Comparison of ENCODE assay signal across 9 cellular contexts in the genomic region with DNA sequence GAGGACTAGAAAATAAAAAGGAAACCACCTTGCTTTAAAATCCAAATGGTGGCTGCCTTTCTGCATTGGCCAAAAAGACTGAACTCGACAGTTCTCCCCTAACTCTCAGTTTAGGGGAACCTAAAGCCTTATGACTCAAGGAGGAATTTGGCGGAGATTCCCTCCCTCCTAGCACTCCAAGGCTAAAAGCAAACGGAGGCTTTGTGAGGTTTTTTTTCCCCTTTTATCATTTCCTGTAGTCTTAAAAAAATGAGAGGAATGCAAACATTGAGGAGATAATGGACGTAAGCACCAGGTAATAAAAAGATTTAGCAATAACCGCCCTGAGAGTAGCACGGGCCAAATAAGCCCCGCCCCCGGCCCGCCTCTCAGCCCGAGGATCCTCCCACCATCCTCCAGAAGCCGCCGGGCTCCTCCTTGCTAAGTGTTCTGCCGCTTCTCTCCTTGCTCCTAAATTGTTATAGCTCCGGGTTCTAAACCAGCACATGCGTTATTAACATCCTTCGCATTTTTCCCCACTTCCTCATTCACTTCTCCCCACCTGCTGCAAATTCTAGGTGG. TPM values are rescaled to one million over a fixed set of nuclear protein-coding genes. Genes with fewer than 3 reads are reported as not detected.
A peak's percentile ranks its signal among the peaks of the same experiment; 100 is the strongest.
DNase-seq lines count a peak whose midpoint lies in the region; ATAC-seq and TF ChIP-seq lines count a peak whose summit lies in the region.
"Had no signal": no experiment of that assay in that cellular context is flagged by ENCODE, and none has a peak within 500 bp of the region (broad histone marks: within the 10 kb centered on the region; RNA-seq: fewer than 3 reads in every experiment).

No MANE protein-coding gene starts in this region.

- no peak overlapping the region for H3K27ac ChIP-seq in CD4-positive, alpha-beta T cell (ENCODE audit: low read depth, low read length)
- H3K27ac ChIP-seq: HL-60 had no signal

- H3K27me3 Mint-ChIP-seq in CD4-positive, alpha-beta T cell, result peaks cover 42% of the 10 kb centered on the region
- H3K27me3 Mint-ChIP-seq in activated naive CD8-positive, alpha-beta T cell treated with anti-CD3 and anti-CD28 coated beads, Interleukin-2, amount 10 ng/mL, durations not matched to agents 7 days and 5 days, result peaks cover 56% of the 10 kb centered on the region

- no peaks in the 10 kb centered on the region for H3K9me3 ChIP-seq in CD4-positive, alpha-beta T cell (ENCODE audit: control insufficient read depth, low read length)

- no peak overlapping the region for H3K27ac Mint-ChIP-seq in CD4-positive, alpha-beta T cell
- H3K27ac Mint-ChIP-seq in activated naive CD8-positive, alpha-beta T cell treated with anti-CD3 and anti-CD28 coated beads, Interleukin-2, amount 10 ng/mL, durations not matched to agents 7 days and 5 days, result no peak overlapping the region

- peak overlapping the region; percentile 44 for H3K4me3 Mint-ChIP-seq in CD4-positive, alpha-beta T cell
- H3K4me3 Mint-ChIP-seq in activated naive CD8-positive, alpha-beta T cell treated with anti-CD3 and anti-CD28 coated beads, Interleukin-2, amount 10 ng/mL, durations not matched to agents 7 days and 5 days, result peak overlapping the region; percentile 41

- CTCF ChIA-PET in CD4-positive, alpha-beta T cell (lab: Charles Lee), result no interaction called here

- no peaks in the 10 kb centered on the region for H3K9me3 Mint-ChIP-seq in CD4-positive, alpha-beta T cell
- H3K9me3 Mint-ChIP-seq in activated naive CD8-positive, alpha-beta T cell treated with anti-CD3 and anti-CD28 coated beads, Interleukin-2, amount 10 ng/mL, durations not matched to agents 7 days and 5 days, result no peaks in the 10 kb centered on the region

- peaks cover 19% of the 10 kb centered on the region for H3K4me1 Mint-ChIP-seq in CD4-positive, alpha-beta T cell (ENCODE audit: low read depth)
- H3K4me1 Mint-ChIP-seq in activated naive CD8-positive, alpha-beta T cell treated with anti-CD3 and anti-CD28 coated beads, Interleukin-2, amount 10 ng/mL, durations not matched to agents 7 days and 5 days, result peaks cover 20% of the 10 kb centered on the region

- intact Hi-C loops in CD4-positive, alpha-beta T cell (cut with DNase I, micrococcal nuclease), result no loop called here
- intact Hi-C loops in left cardiac atrium (cut with DNase I), result no loop called here

- no peak for TF ChIP-seq CTCF in CD4-positive, alpha-beta T cell (IDR thresholded peaks at IDR 0.05)
- TF ChIP-seq CTCF in retinal pigment epithelial cell (conservative IDR thresholded peaks at IDR 0.05; ENCODE audit: low read depth, low read length), result no peak

- peaks cover 3% of the 10 kb centered on the region for H3K27me3 ChIP-seq in CD4-positive, alpha-beta T cell (ENCODE audit: control insufficient read depth, insufficient read depth, low read length)

- H3K36me3 Mint-ChIP-seq in CD4-positive, alpha-beta T cell (ENCODE audit: low read depth), result no peaks in the 10 kb centered on the region
- H3K36me3 Mint-ChIP-seq in activated naive CD8-positive, alpha-beta T cell treated with anti-CD3 and anti-CD28 coated beads, Interleukin-2, amount 10 ng/mL, durations not matched to agents 7 days and 5 days, result no peaks in the 10 kb centered on the region

- POLR2A ChIA-PET in CD4-positive, alpha-beta T cell (lab: Charles Lee), result no interaction called here
- POLR2A ChIA-PET in activated naive CD8-positive, alpha-beta T cell treated with anti-CD3 and anti-CD28 coated beads, Interleukin-2, amount 10 ng/mL, durations not matched to agents 7 days and 5 days (lab: Charles Lee), result interaction anchor here (0.6 kb wide), 1 partner anchor 204 kb away, joined by 3 read pairs; no protein-coding TSS in a partner anchor

- DNase-seq in CD4-positive, alpha-beta T cell, result peak; percentile 25 to 63 (median 42)
- DNase-seq in HS-27A (ENCODE audit: low read depth) (peak; percentile 87), left cardiac atrium (peak; percentile 83), retinal pigment epithelial cell (ENCODE audit: low read depth) (peak; percentile 50)
- no peak for DNase-seq in activated naive CD8-positive, alpha-beta T cell treated with anti-CD3 and anti-CD28 coated beads, Interleukin-2, amount 10 ng/mL, durations not matched to agents 7 days and 5 days

- H3K4me3 ChIP-seq in retinal pigment epithelial cell (ENCODE audit: low read length), result peak overlapping the region; percentile 7

- peak; percentile 56 for ATAC-seq in CD4-positive, alpha-beta T cell (ENCODE audit: poor library complexity)
- ATAC-seq in SK-N-SH treated with all-trans-retinoic acid at 6 μM for 48 hours, result peak; percentile 97
- ATAC-seq in activated naive CD8-positive, alpha-beta T cell treated with anti-CD3 and anti-CD28 coated beads, Interleukin-2, amount 10 ng/mL, durations not matched to agents 7 days and 5 days (ENCODE audit: low read depth), result peak; percentile 43
- ATAC-seq in left cardiac atrium, result peak; percentile 67 to 84
- no peak for ATAC-seq in GM21825 (IDR thresholded peaks at IDR 0.05; ENCODE audit: unreplicated experiment)
- no peak for ATAC-seq in GM18520 (IDR thresholded peaks at IDR 0.05; ENCODE audit: unreplicated experiment)

TF ChIP-seq in SK-N-SH treated with all-trans-retinoic acid at 6 μM for 48 hours, 23 proteins besides CTCF, POLR2A, EP300 and RAD21:
- peak; percentile 68 for TF ChIP-seq ISL1 (CRISPR knock-in tag; IDR thresholded peaks at IDR 0.05)
- no peak for TF ChIP-seq PPARA (CRISPR knock-in tag; IDR thresholded peaks at IDR 0.05; ENCODE audit: borderline replicate concordance)

RNA-seq across cellular contexts. Expression of gene KIFC3, which starts 5.8 kb away (rescaled TPM):
- total RNA-seq in CD4-positive, alpha-beta T cell, result not detected
- total RNA-seq in activated naive CD8-positive, alpha-beta T cell treated with anti-CD3 and anti-CD28 coated beads, Interleukin-2, amount 10 ng/mL, durations not matched to agents 7 days and 5 days, result 1 to 10 TPM; 1.1 to 1.9 TPM
- total RNA-seq in left cardiac atrium, result 10 to 100 TPM; 37.1 to 55.4 TPM

Comparison
In these comparisons a context has a peak if more than half of its experiments do, and no peak if none do; other contexts are left out.
1. ATAC-seq: peak in CD4-positive, alpha-beta T cell (single experiment), SK-N-SH treated with all-trans-retinoic acid at 6 μM for 48 hours (single experiment), activated naive CD8-positive, alpha-beta T cell treated with anti-CD3 and anti-CD28 coated beads, Interleukin-2, amount 10 ng/mL, durations not matched to agents 7 days and 5 days (single experiment) and left cardiac atrium (2 of 2); none in GM21825 (single experiment) and GM18520 (single experiment).
2. RNA of gene KIFC3, which starts 5.8 kb away (total RNA-seq): 37.1 to 55.4 TPM in left cardiac atrium; 1.1 to 1.9 TPM in activated naive CD8-positive, alpha-beta T cell treated with anti-CD3 and anti-CD28 coated beads, Interleukin-2, amount 10 ng/mL, durations not matched to agents 7 days and 5 days and not detected in CD4-positive, alpha-beta T cell; every median in the first group is over 10 times any median in the second.